8 cellular contexts compared by ENCODE assay signal in genomic region chr16:84649511-84649861, GRCh38. TPM values are rescaled to one million over a fixed set of nuclear protein-coding genes. Genes with fewer than 3 reads are reported as not detected.
A peak's percentile ranks its signal among the peaks of the same experiment; 100 is the strongest.
DNase-seq lines count a peak whose midpoint lies in the region; ATAC-seq and TF ChIP-seq lines count a peak whose summit lies in the region.

No MANE protein-coding gene starts in this region.

- CTCF ChIA-PET in CD8-positive, alpha-beta T cell (lab: Charles Lee): interaction anchor here (1.4 to 2.3 kb wide), 6 partner anchors 27 to 142 kb away, joined by 4 to 13 read pairs (median 6); no protein-coding TSS in a partner anchor

- intact Hi-C loops in CD8-positive, alpha-beta T cell (cut with DNase I, micrococcal nuclease): loop anchor here in 1 of 2 experiments (2.0 kb wide), 1 partner anchor 27 kb away; no protein-coding TSS in a partner anchor
- intact Hi-C loops in ovary (cut with DNase I): no loop called here

- no peak for TF ChIP-seq EP300 in ovary (IDR thresholded peaks at IDR 0.05)

- peaks cover 53% of the 10 kb centered on the region for H3K4me1 Mint-ChIP-seq in CD8-positive, alpha-beta T cell (ENCODE audit: low read depth)

- H3K27ac Mint-ChIP-seq in CD8-positive, alpha-beta T cell: peak overlapping the region; percentile 79

- no peaks in the 10 kb centered on the region for H3K27me3 ChIP-seq in CD8-positive, alpha-beta T cell (ENCODE audit: insufficient read depth, low read length)
- H3K27me3 ChIP-seq in SJSA1 (replicated peaks): no peaks in the 10 kb centered on the region
- H3K27me3 ChIP-seq in ovary: no peaks in the 10 kb centered on the region

- peak overlapping the region; percentile 81 for H3K4me3 Mint-ChIP-seq in CD8-positive, alpha-beta T cell

- no peaks in the 10 kb centered on the region for H3K9me3 ChIP-seq in CD8-positive, alpha-beta T cell (ENCODE audit: low read length)
- H3K9me3 ChIP-seq in SJSA1 (replicated peaks) (no peaks in the 10 kb centered on the region), ovary (no peaks in the 10 kb centered on the region)

- H3K36me3 ChIP-seq in CD8-positive, alpha-beta T cell (ENCODE audit: insufficient read depth, low read length): peaks cover 5% of the 10 kb centered on the region
- peaks cover 40% of the 10 kb centered on the region for H3K36me3 ChIP-seq in SJSA1
- H3K36me3 ChIP-seq in ovary: no peaks in the 10 kb centered on the region

- POLR2A ChIA-PET in CD8-positive, alpha-beta T cell (lab: Charles Lee): interaction anchor here (0.9 to 3.0 kb wide), 3 partner anchors 13 to 135 kb away, joined by 4 to 13 read pairs (median 9); partner anchors contain the start of gene USP10

- no peaks in the 10 kb centered on the region for H3K27me3 Mint-ChIP-seq in CD8-positive, alpha-beta T cell (ENCODE audit: low read depth)

- ATAC-seq in CD8-positive, alpha-beta T cell: no peak
- no peak for ATAC-seq in HG03439 (IDR thresholded peaks at IDR 0.05; ENCODE audit: unreplicated experiment)

- TF ChIP-seq CTCF in CD8-positive, alpha-beta T cell (IDR thresholded peaks at IDR 0.05): no peak
- no peak for TF ChIP-seq CTCF in fibroblast of mammary gland (conservative IDR thresholded peaks at IDR 0.05; ENCODE audit: control insufficient read depth, insufficient read depth, low read depth, low read length)
- no peak for TF ChIP-seq CTCF in ovary (IDR thresholded peaks at IDR 0.05)

- H3K9me3 Mint-ChIP-seq in CD8-positive, alpha-beta T cell: no peaks in the 10 kb centered on the region

- H3K4me3 ChIP-seq in CD8-positive, alpha-beta T cell (ENCODE audit: low read depth, low read length): peak overlapping the region; percentile 63
- H3K4me3 ChIP-seq in SJSA1: peak overlapping the region; percentile 65
- peak overlapping the region; percentile 63 for H3K4me3 ChIP-seq in fibroblast of mammary gland (ENCODE audit: control insufficient read depth, low read depth, low read length)
- H3K4me3 ChIP-seq in ovary: peak overlapping the region; percentile 48

- peak overlapping the region; percentile 21 for H3K27ac ChIP-seq in CD8-positive, alpha-beta T cell (ENCODE audit: low read depth, low read length)
- no peak overlapping the region for H3K27ac ChIP-seq in SJSA1
- H3K27ac ChIP-seq in ovary: peak overlapping the region in 1 of 2 donors; percentile 69

- no peak for DNase-seq in CD8-positive, alpha-beta T cell
- DNase-seq in SJSA1 (ENCODE audit: low read depth in 1 of 2, low spot score in 2 of 2) (no peak), fibroblast of mammary gland (ENCODE audit: low read depth) (no peak), ovary (no peak), foreskin melanocyte (no peak), AG08395 (ENCODE audit: low spot score) (no peak), ecto neural progenitor cell (ENCODE audit: low spot score) (no peak)

- WGBS in ovary, 3 donors: 57 to 63% (median 60%) methylated on average over 11 of the region's 11 CpGs

- TF ChIP-seq POLR2A in ovary (IDR thresholded peaks at IDR 0.05): no peak

- peaks cover 40% of the 10 kb centered on the region for H3K36me3 Mint-ChIP-seq in CD8-positive, alpha-beta T cell

- peaks cover 59% of the 10 kb centered on the region for H3K4me1 ChIP-seq in CD8-positive, alpha-beta T cell (ENCODE audit: insufficient read depth, low read length)
- peaks cover 27% of the 10 kb centered on the region for H3K4me1 ChIP-seq in SJSA1 (replicated peaks)
- H3K4me1 ChIP-seq in ovary (ENCODE audit: insufficient read depth): peaks cover 4% of the 10 kb centered on the region

RNA-seq across cellular contexts. Expression of gene KLHL36, which starts 1.2 kb away (rescaled TPM):
- total RNA-seq in CD8-positive, alpha-beta T cell: 10 to 100 TPM; 50.8 to 56.5 TPM
- total RNA-seq in SJSA1 (2014; rRNA removed; shearing (Covaris generic)): 33.3 and 45.8 TPM in 2 replicates
- total RNA-seq in ovary: 10 to 100 TPM; 36.5 to 94.9 (median 60.9) TPM
- 10 to 100 TPM; 20.7 to 27.0 TPM for polyA plus RNA-seq in ovary

RNA-seq across cellular contexts. Expression of gene COTL1, which starts 31.6 kb away (rescaled TPM):
- total RNA-seq in CD8-positive, alpha-beta T cell: 100 to 1,000 TPM; 194 to 199 TPM
- 455 and 520 TPM in 2 replicates for total RNA-seq in SJSA1 (2014; rRNA removed; shearing (Covaris generic))
- 10 to 100 TPM; 13.8 to 46.4 (median 26.1) TPM for total RNA-seq in ovary
- polyA plus RNA-seq in ovary: 10 to 100 TPM; 30.2 to 32.9 TPM

RNA-seq across cellular contexts. Expression of gene USP10, which starts 50.3 kb away (rescaled TPM):
- total RNA-seq in CD8-positive, alpha-beta T cell: 100 to 1,000 TPM; 104 to 107 TPM
- 53.3 and 59.7 TPM in 2 replicates for total RNA-seq in SJSA1 (2014; rRNA removed; shearing (Covaris generic))
- total RNA-seq in ovary: 10 to 100 TPM; 41.1 to 83.6 (median 71.4) TPM
- 10 to 100 TPM; 24.6 to 98.8 TPM for polyA plus RNA-seq in ovary
